ENCODE assay signal across 8 cellular contexts in genomic region chr11:128904872-128905344, GRCh38. TPM values are rescaled to one million over a fixed set of nuclear protein-coding genes. Genes with fewer than 3 reads are reported as not detected.
DNase-seq lines count a peak whose midpoint lies in the region; ATAC-seq, FAIRE-seq and TF ChIP-seq lines count a peak whose summit lies in the region.

No MANE protein-coding gene starts in this region.

- H3K4me3 ChIP-seq in K562, result no peak overlapping the region
- peak overlapping the region; percentile 38 for H3K4me3 ChIP-seq in lower leg skin (ENCODE audit: low read depth, poor library complexity, severe bottlenecking)
- H3K4me3 ChIP-seq in urinary bladder (ENCODE audit: low read depth, low read length), result peak overlapping the region; percentile 58

- TF ChIP-seq RAD21 in K562 (CRISPR knock-in tag; conservative IDR thresholded peaks at IDR 0.05 in 1 of 2, IDR thresholded peaks at IDR 0.05 in 1 of 2), result no peak

- H3K27ac ChIP-seq in K562 (ENCODE audit: extremely low read depth, low read depth, low read length) (no peak overlapping the region), urinary bladder (ENCODE audit: low read depth) (no peak overlapping the region)

- TF ChIP-seq EP300 in K562 (IDR thresholded peaks at IDR 0.05; ENCODE audit: low read length), result no peak

- ATAC-seq in GM21529 (IDR thresholded peaks at IDR 0.05; ENCODE audit: unreplicated experiment) (peak; percentile 47), K562 (peak; percentile 32), HG02840 (IDR thresholded peaks at IDR 0.05; ENCODE audit: low FRiP score, unreplicated experiment) (no peak), GM18870 (IDR thresholded peaks at IDR 0.05; ENCODE audit: unreplicated experiment) (no peak)

- no peak overlapping the region for H3K4me2 ChIP-seq in K562 (ENCODE audit: insufficient read depth, low read length)

- 0% methylated on average over 10 of the region's 20 CpGs for WGBS in K562 (ENCODE audit: insufficient coverage, low coverage, missing lambda C conversion rate)
- WGBS in lower leg skin, 2 donors, result 2 to 3% methylated on average over 15 to 20 of the region's 20 CpGs
- WGBS in urinary bladder, result 4% methylated on average over 20 of the region's 20 CpGs

- DNase-seq in DMS79 (lab: John Stamatoyannopoulos, UW), result peak; percentile 59
- peak; percentile 82 for DNase-seq in NCI-H1105 (lab: John Stamatoyannopoulos, UW)
- DNase-seq in K562 (ENCODE audit: extremely low read depth in 1 of 4, low spot score in 3 of 4), result peak in 3 of 4 experiments; percentile 18 to 37 (median 35)
- DNase-seq in lower leg skin (ENCODE audit: low spot score in 2 of 2), result no peak

- in situ Hi-C loops in K562 (cut with MboI), result no loop called here

- H3K36me3 ChIP-seq in K562 (ENCODE audit: control insufficient read depth, insufficient read depth, low read length) (no peaks in the 10 kb centered on the region), urinary bladder (ENCODE audit: insufficient read depth) (no peaks in the 10 kb centered on the region)

- H3K9ac ChIP-seq in K562 (ENCODE audit: insufficient read depth in 1 of 2, low read depth in 2 of 2, low read length in 2 of 2), result no peak overlapping the region

- TF ChIP-seq CTCF in K562 (IDR thresholded peaks at IDR 0.05 in 2 of 3, conservative IDR thresholded peaks at IDR 0.05 in 1 of 3; ENCODE audit: insufficient read depth in 2 of 3, low read depth in 1 of 3, low read length in 3 of 3) (no peak), lower leg skin (IDR thresholded peaks at IDR 0.05) (no peak)

- H3K9me1 ChIP-seq in K562 (ENCODE audit: control insufficient read depth, insufficient read depth, low read length), result no peaks in the 10 kb centered on the region

- no TSS peak for BruUV-seq in K562 (replicated peaks; lab: Mats Ljungman, UMichigan)

- no peaks in the 10 kb centered on the region; the same call in 1 of the 2 replicates for H4K20me1 ChIP-seq in K562 (replicated peaks; ENCODE audit: control insufficient read depth, insufficient read depth, low read length)

- H3K9me3 ChIP-seq in K562 (replicated peaks; ENCODE audit: control insufficient read depth, insufficient read depth, low read depth, low read length), result no peaks in the 10 kb centered on the region

- intact Hi-C loops in K562 (cut with micrococcal nuclease) (no loop called here), lower leg skin (cut with DNase I; ENCODE audit: low total_unique reads) (no loop called here)

- no peak overlapping the region for H2AFZ ChIP-seq in K562 (ENCODE audit: low read depth, low read length)

- no peak for TF ChIP-seq POLR2A in K562 (conservative IDR thresholded peaks at IDR 0.05)
- TF ChIP-seq POLR2A in lower leg skin (IDR thresholded peaks at IDR 0.05), result no peak

- no peak for FAIRE-seq in K562 (lab: Jason Lieb, UNC)

- peaks cover 11 to 36% of the 10 kb centered on the region in 2 experiments for H3K27me3 ChIP-seq in K562 (ENCODE audit: control insufficient read depth in 2 of 2, insufficient read depth in 2 of 2, low read length in 2 of 2)

- H3K79me2 ChIP-seq in K562 (ENCODE audit: control insufficient read depth, insufficient read depth, low read length), result no peaks in the 10 kb centered on the region

- H3K4me1 ChIP-seq in K562 (replicated peaks in 1 of 2; ENCODE audit: control insufficient read depth in 2 of 2, insufficient read depth in 2 of 2, low read length in 2 of 2), result 0 out of 5 replicates have a peak, but pooled peaks cover 0 to 4% of the 10 kb centered on the region in 2 experiments
- H3K4me1 ChIP-seq in urinary bladder (ENCODE audit: insufficient read depth), result no peaks in the 10 kb centered on the region

- CTCF ChIA-PET in K562 (lab: Yijun Ruan, JAX; ENCODE audit: low intra/inter-chr PET ratio), result no interaction called here

- POLR2A ChIA-PET in K562 (lab: Yijun Ruan, JAX), result no interaction called here

TF ChIP-seq in K562, 482 proteins besides CTCF, POLR2A, EP300 and RAD21 (continues in another document):
- TF ChIP-seq ZNF280B (CRISPR knock-in tag; IDR thresholded peaks at IDR 0.05) (no peak), ZNF311 (CRISPR knock-in tag; IDR thresholded peaks at IDR 0.05) (no peak), OTX1 (CRISPR knock-in tag; IDR thresholded peaks at IDR 0.05) (no peak), KDM4B (IDR thresholded peaks at IDR 0.05; ENCODE audit: borderline replicate concordance in 2 of 2, low read depth in 1 of 2) (no peak), EP400 (IDR thresholded peaks at IDR 0.05) (no peak), ZNF133 (CRISPR knock-in tag; IDR thresholded peaks at IDR 0.05) (no peak), BRD4 (IDR thresholded peaks at IDR 0.05) (no peak), MEIS2 (IDR thresholded peaks at IDR 0.05; ENCODE audit: partially characterized antibody) (peak; percentile 5)

RNA-seq across cellular contexts. Expression of gene KCNJ5, which starts 13.8 kb away (rescaled TPM):
- total RNA-seq in K562 (2011; cell fraction: chromatin; rRNA removed; ENCODE audit: low replicate concordance), result not detected in 2 replicates
- total RNA-seq in K562 (2011; cell fraction: nucleolus; rRNA removed), result not detected in 2 replicates
- not detected in 2 replicates for total RNA-seq in K562 (2011; cell fraction: nucleoplasm; rRNA removed)
- total RNA-seq in K562 (2014; rRNA removed) (not detected in 2 replicates), K562 (2014; rRNA removed; fragmentation: Illumina TruSeq; extraction: Trizol) (not detected in 2 replicates), K562 (2015; rRNA removed; fragmentation: Illumina TruSeq; extraction: Trizol) (not detected in 2 replicates), K562 (2021) (0.04 and 0.07 TPM in 2 replicates), lower leg skin (1 to 10 TPM in 1 of 4 donors, under 1 TPM in 2, not detected in 1; 0.15 to 1.0 (median 0.59) TPM), urinary bladder (0.53 TPM)
- polyA plus RNA-seq in K562 (2011; rRNA removed) (not detected in 2 replicates), K562 (2014; fragmentation: Illumina TruSeq; extraction: Trizol) (not detected in 2 replicates), K562 (2014; fragmentation: Nextera tagmentation; extraction: Ambion mirVana) (not detected), K562 (2014; rRNA removed) (not detected in 2 replicates), urinary bladder (0.11 TPM)
- not detected in 2 replicates for polyA plus RNA-seq in K562 (2011; cell fraction: cytosol; rRNA removed)
- polyA plus RNA-seq in K562 (2011; cell fraction: nucleus; rRNA removed), result not detected in 2 replicates
- polyA plus RNA-seq in K562 (2012), result not detected in 2 replicates
- not detected in 2 replicates for polyA minus RNA-seq in K562 (2011; rRNA and poly(A)+ RNA removed)
- polyA minus RNA-seq in K562 (2011; cell fraction: cytosol; rRNA and poly(A)+ RNA removed), result not detected in 2 replicates
- not detected in 2 replicates for polyA minus RNA-seq in K562 (2011; cell fraction: nucleus; rRNA and poly(A)+ RNA removed)

RNA-seq across cellular contexts. Expression of gene TP53AIP1, which starts 37.8 kb away (rescaled TPM):
- not detected in 2 replicates for total RNA-seq in K562 (2011; cell fraction: chromatin; rRNA removed; ENCODE audit: low replicate concordance)
- not detected in 2 replicates for total RNA-seq in K562 (2011; cell fraction: nucleolus; rRNA removed)
- total RNA-seq in K562 (2011; cell fraction: nucleoplasm; rRNA removed), result not detected in 2 replicates
- total RNA-seq in K562 (2014; rRNA removed), result not detected in 2 replicates
- not detected in 2 replicates for total RNA-seq in K562 (2014; rRNA removed; fragmentation: Illumina TruSeq; extraction: Trizol)
- not detected in 2 replicates for total RNA-seq in K562 (2015; rRNA removed; fragmentation: Illumina TruSeq; extraction: Trizol)
- total RNA-seq in K562 (2021), result not detected in 2 replicates
- polyA plus RNA-seq in K562 (2011; rRNA removed), result not detected in 2 replicates
- polyA plus RNA-seq in K562 (2011; cell fraction: cytosol; rRNA removed), result not detected in 2 replicates
- polyA plus RNA-seq in K562 (2011; cell fraction: nucleus; rRNA removed), result not detected in 2 replicates
- not detected in 2 replicates for polyA plus RNA-seq in K562 (2012)
- polyA plus RNA-seq in K562 (2014; fragmentation: Illumina TruSeq; extraction: Trizol), result not detected in 2 replicates
- polyA plus RNA-seq in K562 (2014; fragmentation: Nextera tagmentation; extraction: Ambion mirVana), result not detected
- not detected in 2 replicates for polyA plus RNA-seq in K562 (2014; rRNA removed)
- not detected in 2 replicates for polyA minus RNA-seq in K562 (2011; rRNA and poly(A)+ RNA removed)
- not detected in 2 replicates for polyA minus RNA-seq in K562 (2011; cell fraction: cytosol; rRNA and poly(A)+ RNA removed)
- polyA minus RNA-seq in K562 (2011; cell fraction: nucleus; rRNA and poly(A)+ RNA removed), result not detected in 2 replicates
- 10 to 100 TPM in 3 of 4 donors, 1 to 10 TPM in 1; 9.2 to 17.3 (median 16.2) TPM for total RNA-seq in lower leg skin
- total RNA-seq in urinary bladder, result 0.11 TPM
- polyA plus RNA-seq in urinary bladder, result not detected

RNA-seq across cellular contexts. Expression of gene KCNJ1, which starts 37.8 kb away (rescaled TPM):
- not detected in 2 replicates for total RNA-seq in K562 (2011; cell fraction: chromatin; rRNA removed; ENCODE audit: low replicate concordance)
- not detected in 2 replicates for total RNA-seq in K562 (2011; cell fraction: nucleolus; rRNA removed)
- total RNA-seq in K562 (2011; cell fraction: nucleoplasm; rRNA removed), result not detected in 2 replicates
- not detected in 2 replicates for total RNA-seq in K562 (2014; rRNA removed)
- not detected in 2 replicates for total RNA-seq in K562 (2014; rRNA removed; fragmentation: Illumina TruSeq; extraction: Trizol)
- not detected in 2 replicates for total RNA-seq in K562 (2015; rRNA removed; fragmentation: Illumina TruSeq; extraction: Trizol)
- not detected in 2 replicates for total RNA-seq in K562 (2021)
- not detected in 2 replicates for polyA plus RNA-seq in K562 (2011; rRNA removed)
- polyA plus RNA-seq in K562 (2011; cell fraction: cytosol; rRNA removed), result not detected in 2 replicates
- polyA plus RNA-seq in K562 (2011; cell fraction: nucleus; rRNA removed), result not detected in 2 replicates
- polyA plus RNA-seq in K562 (2012), result not detected in 2 replicates
- not detected in 2 replicates for polyA plus RNA-seq in K562 (2014; fragmentation: Illumina TruSeq; extraction: Trizol)
- polyA plus RNA-seq in K562 (2014; fragmentation: Nextera tagmentation; extraction: Ambion mirVana), result not detected
- polyA plus RNA-seq in K562 (2014; rRNA removed), result not detected in 2 replicates
- not detected in 2 replicates for polyA minus RNA-seq in K562 (2011; rRNA and poly(A)+ RNA removed)
- polyA minus RNA-seq in K562 (2011; cell fraction: cytosol; rRNA and poly(A)+ RNA removed), result not detected in 2 replicates
- polyA minus RNA-seq in K562 (2011; cell fraction: nucleus; rRNA and poly(A)+ RNA removed), result not detected in 2 replicates
- total RNA-seq in lower leg skin, result under 1 TPM in 3 of 4 donors, not detected in 1; 0.10 to 0.88 (median 0.42) TPM
- total RNA-seq in urinary bladder, result not detected
- 0.09 TPM for polyA plus RNA-seq in urinary bladder

Comparison
In these comparisons a context has a peak if more than half of its experiments do, and no peak if none do; other contexts are left out.
1. DNase-seq: peak in DMS79 (single experiment), NCI-H1105 (single experiment) and K562 (3 of 4); none in lower leg skin (0 of 2).
2. ATAC-seq: peak in GM21529 (single experiment) and K562 (single experiment); none in HG02840 (single experiment) and GM18870 (single experiment).